In genomic region chr2:85544915-85545779, GRCh38 we compare ENCODE assay signal across 1 cellular context.
TF ChIP-seq lines count a peak whose summit lies in the region.

No MANE protein-coding gene starts in this region.

TF ChIP-seq in HepG2, 621 proteins besides CTCF, POLR2A, EP300 and RAD21:
- 0 out of 2 replicates have a peak, but pooled peaks have one; percentile 27 for TF ChIP-seq ZC3H13 (CRISPR knock-in tag; IDR thresholded peaks at IDR 0.05)
- peak; percentile 70 for TF ChIP-seq RBFOX2 (IDR thresholded peaks at IDR 0.05; ENCODE audit: low read depth, low read length)
- peak; percentile 31 for TF ChIP-seq POLR2AphosphoS5 (IDR thresholded peaks at IDR 0.05; ENCODE audit: low read depth, low read length)
- peak; percentile 75 for TF ChIP-seq RBM22 (optimal IDR thresholded peaks at IDR 0.05; ENCODE audit: low read length)
- peak; percentile 17; the same call in 1 of the 2 replicates for TF ChIP-seq POLR2G (IDR thresholded peaks at IDR 0.05; ENCODE audit: low read depth, low read length)
- TF ChIP-seq SRSF4 (IDR thresholded peaks at IDR 0.05; ENCODE audit: low read depth, low read length, poor library complexity, severe bottlenecking): peak; percentile 40
